ENCODE assay signal across 8 cellular contexts in genomic region chr5:31639488-31640011, GRCh38. TPM values are rescaled to one million over a fixed set of nuclear protein-coding genes. Genes with fewer than 3 reads are reported as not detected.
DNase-seq lines count a peak whose midpoint lies in the region; ATAC-seq, FAIRE-seq and TF ChIP-seq lines count a peak whose summit lies in the region.

No MANE protein-coding gene starts in this region.

- intact Hi-C loops in CD4-positive, alpha-beta T cell (cut with DNase I, micrococcal nuclease) = no loop called here
- intact Hi-C loops in K562 (cut with micrococcal nuclease) = no loop called here

- no peak overlapping the region for H3K18ac ChIP-seq in mesenchymal stem cell (ENCODE audit: low read depth in 1 of 2, low read length in 2 of 2)

- H3K4me1 ChIP-seq in K562 (replicated peaks in 1 of 2; ENCODE audit: control insufficient read depth in 2 of 2, insufficient read depth in 2 of 2, low read length in 2 of 2) = peaks cover 5 to 12% of the 10 kb centered on the region in 2 experiments; a peak in 3 of 5 replicates
- H3K4me1 ChIP-seq in mesenchymal stem cell (ENCODE audit: control insufficient read depth, insufficient read depth, low read depth, low read length) = peaks cover 11% of the 10 kb centered on the region

- FAIRE-seq in K562 (lab: Jason Lieb, UNC) = no peak

- no peak overlapping the region for H3K4me3 Mint-ChIP-seq in CD4-positive, alpha-beta T cell

- in situ Hi-C loops in K562 (cut with MboI) = no loop called here

- H3K27me3 ChIP-seq in CD4-positive, alpha-beta T cell (ENCODE audit: control insufficient read depth, insufficient read depth, low read length) = peaks cover 11% of the 10 kb centered on the region
- peaks cover 11 to 28% of the 10 kb centered on the region in 2 experiments for H3K27me3 ChIP-seq in K562 (ENCODE audit: control insufficient read depth in 2 of 2, insufficient read depth in 2 of 2, low read length in 2 of 2)
- peaks cover 47 to 71% of the 10 kb centered on the region in 2 experiments for H3K27me3 ChIP-seq in mesenchymal stem cell (ENCODE audit: control insufficient read depth in 1 of 2, insufficient read depth in 1 of 2, low read length in 2 of 2)

- H3K14ac ChIP-seq in mesenchymal stem cell (ENCODE audit: low read length in 2 of 2) = no peak overlapping the region

- no peak for TF ChIP-seq POLR2A in K562 (conservative IDR thresholded peaks at IDR 0.05)

- POLR2A ChIA-PET in CD4-positive, alpha-beta T cell (lab: Charles Lee) = no interaction called here
- POLR2A ChIA-PET in K562 (lab: Yijun Ruan, JAX) = interaction anchor here (0.7 kb wide), 2 partner anchors 151 to 874 kb away, joined by 3 to 4 read pairs; no protein-coding TSS in a partner anchor

- no peak for TF ChIP-seq RAD21 in K562 (CRISPR knock-in tag; conservative IDR thresholded peaks at IDR 0.05 in 1 of 2, IDR thresholded peaks at IDR 0.05 in 1 of 2)

- H2BK120ac ChIP-seq in mesenchymal stem cell (ENCODE audit: low read depth, low read length) = no peak overlapping the region

- H3K79me2 ChIP-seq in K562 (ENCODE audit: control insufficient read depth, insufficient read depth, low read length) = no peaks in the 10 kb centered on the region

- no peaks in the 10 kb centered on the region for H3K9me3 ChIP-seq in CD4-positive, alpha-beta T cell (ENCODE audit: control insufficient read depth, low read length)
- H3K9me3 ChIP-seq in K562 (replicated peaks; ENCODE audit: control insufficient read depth, insufficient read depth, low read depth, low read length) (no peaks in the 10 kb centered on the region), mesenchymal stem cell (ENCODE audit: control insufficient read depth, low read length) (no peaks in the 10 kb centered on the region)

- peaks cover 3% of the 10 kb centered on the region for H3K27me3 Mint-ChIP-seq in CD4-positive, alpha-beta T cell

- H3K9ac ChIP-seq in K562 (ENCODE audit: insufficient read depth in 1 of 2, low read depth in 2 of 2, low read length in 2 of 2) = peak overlapping the region in 1 of 2 experiments; percentile 86; a peak in 2 of 4 replicates
- peak overlapping the region; percentile 82 for H3K9ac ChIP-seq in mesenchymal stem cell (ENCODE audit: low read length)

- H3K79me1 ChIP-seq in mesenchymal stem cell (replicated peaks; ENCODE audit: low read length, poor library complexity, severe bottlenecking) = no peaks in the 10 kb centered on the region

- H2AFZ ChIP-seq in K562 (ENCODE audit: low read depth, low read length) = no peak overlapping the region
- no peak overlapping the region for H2AFZ ChIP-seq in mesenchymal stem cell (ENCODE audit: low read depth, low read length)

- no peak for DNase-seq in CD4-positive, alpha-beta T cell
- no peak for DNase-seq in K562 (ENCODE audit: extremely low read depth in 1 of 4, low spot score in 3 of 4)
- DNase-seq in mesenchymal stem cell = peak; percentile 1
- no peak for DNase-seq in AG08395 (ENCODE audit: low spot score)
- no peak for DNase-seq in foreskin melanocyte
- no peak for DNase-seq in NCI-H128 (lab: John Stamatoyannopoulos, UW; ENCODE audit: unreplicated experiment)
- no peak for DNase-seq in GM10266 (ENCODE audit: extremely low spot score)

- H3K4ac ChIP-seq in mesenchymal stem cell (ENCODE audit: low read depth in 1 of 2, low read length in 2 of 2) = no peak overlapping the region

- no peak for TF ChIP-seq EP300 in K562 (IDR thresholded peaks at IDR 0.05; ENCODE audit: low read length)

- H4K20me1 ChIP-seq in K562 (replicated peaks; ENCODE audit: control insufficient read depth, insufficient read depth, low read length) = peaks cover 3% of the 10 kb centered on the region; the same call in 1 of the 2 replicates

- no peak overlapping the region for H4K91ac ChIP-seq in mesenchymal stem cell (ENCODE audit: low read length)

- H4K8ac ChIP-seq in mesenchymal stem cell (ENCODE audit: low read length) = no peak overlapping the region

- CTCF ChIA-PET in CD4-positive, alpha-beta T cell (lab: Charles Lee) = no interaction called here
- CTCF ChIA-PET in K562 (lab: Yijun Ruan, JAX; ENCODE audit: low intra/inter-chr PET ratio) = interaction anchor here (0.5 kb wide), 1 partner anchor 1300 kb away, joined by 3 read pairs; no protein-coding TSS in a partner anchor

- H2BK12ac ChIP-seq in mesenchymal stem cell (ENCODE audit: low read length in 2 of 2) = no peak overlapping the region

- no peak overlapping the region for H3K27ac Mint-ChIP-seq in CD4-positive, alpha-beta T cell

- no peak overlapping the region for H2BK15ac ChIP-seq in mesenchymal stem cell (ENCODE audit: low read depth, poor library complexity, severe bottlenecking)

- H2BK5ac ChIP-seq in mesenchymal stem cell (ENCODE audit: low read depth, low read length, poor library complexity, severe bottlenecking) = no peak overlapping the region

- no peak for TF ChIP-seq CTCF in CD4-positive, alpha-beta T cell (IDR thresholded peaks at IDR 0.05)
- TF ChIP-seq CTCF in K562 (IDR thresholded peaks at IDR 0.05 in 2 of 3, conservative IDR thresholded peaks at IDR 0.05 in 1 of 3; ENCODE audit: insufficient read depth in 2 of 3, low read depth in 1 of 3, low read length in 3 of 3) (no peak), GM10266 (IDR thresholded peaks at IDR 0.05; ENCODE audit: control insufficient read depth, insufficient read depth, low read depth, missing control alignments) (no peak)

- BruUV-seq in K562 (replicated peaks; lab: Mats Ljungman, UMichigan) = no TSS peak

- no peaks in the 10 kb centered on the region for H3K36me3 Mint-ChIP-seq in CD4-positive, alpha-beta T cell (ENCODE audit: low read depth)

- H3K9me3 Mint-ChIP-seq in CD4-positive, alpha-beta T cell = no peaks in the 10 kb centered on the region

- peak; percentile 7 for ATAC-seq in CD4-positive, alpha-beta T cell (ENCODE audit: poor library complexity)
- ATAC-seq in HG03097 (IDR thresholded peaks at IDR 0.05; ENCODE audit: low FRiP score, unreplicated experiment) (peak; percentile 7), K562 (no peak)

- peak overlapping the region; percentile 56 for H3K4me3 ChIP-seq in K562
- peak overlapping the region; percentile 66 to 82 for H3K4me3 ChIP-seq in mesenchymal stem cell (ENCODE audit: insufficient read depth in 1 of 2, low read depth in 1 of 2, low read length in 2 of 2)

- WGBS in K562 (ENCODE audit: insufficient coverage, low coverage, missing lambda C conversion rate) = 42% methylated on average over 21 of the region's 41 CpGs
- 2% methylated on average over 39 of the region's 41 CpGs for WGBS in mesenchymal stem cell

- peaks cover 17% of the 10 kb centered on the region for H3K4me1 Mint-ChIP-seq in CD4-positive, alpha-beta T cell (ENCODE audit: low read depth)

- H3K36me3 ChIP-seq in K562 (ENCODE audit: control insufficient read depth, insufficient read depth, low read length) (no peaks in the 10 kb centered on the region), mesenchymal stem cell (ENCODE audit: control insufficient read depth in 1 of 2, insufficient read depth in 2 of 2, low read depth in 1 of 2, low read length in 2 of 2) (no peaks in the 10 kb centered on the region)

- H3K9me1 ChIP-seq in K562 (ENCODE audit: control insufficient read depth, insufficient read depth, low read length) = no peaks in the 10 kb centered on the region

- H2AK5ac ChIP-seq in mesenchymal stem cell (ENCODE audit: low read length, severe bottlenecking) = no peak overlapping the region

- H3K4me2 ChIP-seq in K562 (ENCODE audit: insufficient read depth, low read length) (no peak overlapping the region), mesenchymal stem cell (ENCODE audit: low read length, poor library complexity, severe bottlenecking) (peak overlapping the region; percentile 98)

- no peak overlapping the region for H3K27ac ChIP-seq in CD4-positive, alpha-beta T cell (ENCODE audit: low read depth, low read length)
- H3K27ac ChIP-seq in K562 (ENCODE audit: extremely low read depth, low read depth, low read length) = no peak overlapping the region
- no peak overlapping the region for H3K27ac ChIP-seq in mesenchymal stem cell (ENCODE audit: low read length, poor library complexity, severe bottlenecking)

- no peak overlapping the region for H3K23ac ChIP-seq in mesenchymal stem cell (ENCODE audit: low read length in 2 of 2)

TF ChIP-seq in K562, 482 proteins besides CTCF, POLR2A, EP300 and RAD21 (continues in another document):
- no peak for TF ChIP-seq ZNF140 (CRISPR knock-in tag; IDR thresholded peaks at IDR 0.05)
- no peak for TF ChIP-seq SMC3 (conservative IDR thresholded peaks at IDR 0.05; ENCODE audit: insufficient read depth, low read depth, low read length)
- no peak for TF ChIP-seq SIN3A (IDR thresholded peaks at IDR 0.05; ENCODE audit: borderline replicate concordance in 2 of 2, control insufficient read depth in 1 of 2, low read depth in 2 of 2, low read length in 2 of 2)
- no peak for TF ChIP-seq ZNF77 (CRISPR knock-in tag; IDR thresholded peaks at IDR 0.05)
- no peak for TF ChIP-seq ZFP1 (CRISPR knock-in tag; IDR thresholded peaks at IDR 0.05)
- no peak for TF ChIP-seq POLR2B (IDR thresholded peaks at IDR 0.05; ENCODE audit: low read depth, partially characterized antibody)

RNA-seq across cellular contexts. Expression of gene PDZD2, which starts 0.6 kb away (rescaled TPM):
- 1 to 10 TPM; 1.3 to 1.8 TPM for total RNA-seq in CD4-positive, alpha-beta T cell
- not detected in 2 replicates for total RNA-seq in K562 (2011; cell fraction: chromatin; rRNA removed; ENCODE audit: low replicate concordance)
- total RNA-seq in K562 (2011; cell fraction: nucleolus; rRNA removed) = not detected in 2 replicates
- not detected in 2 replicates for total RNA-seq in K562 (2011; cell fraction: nucleoplasm; rRNA removed)
- total RNA-seq in K562 (2014; rRNA removed) (not detected in 2 replicates), K562 (2014; rRNA removed; fragmentation: Illumina TruSeq; extraction: Trizol) (not detected in 2 replicates), K562 (2015; rRNA removed; fragmentation: Illumina TruSeq; extraction: Trizol) (not detected in 2 replicates), K562 (2021) (0.02 and 0.13 TPM in 2 replicates)
- polyA plus RNA-seq in K562 (2011; rRNA removed) (not detected in 2 replicates), K562 (2014; fragmentation: Illumina TruSeq; extraction: Trizol) (not detected in 2 replicates), K562 (2014; fragmentation: Nextera tagmentation; extraction: Ambion mirVana) (under 1 TPM; 0.04 to 0.08 TPM), K562 (2014; rRNA removed) (not detected in 2 replicates)
- polyA plus RNA-seq in K562 (2011; cell fraction: cytosol; rRNA removed) = not detected in 2 replicates
- not detected in 2 replicates for polyA plus RNA-seq in K562 (2011; cell fraction: nucleus; rRNA removed)
- 0.09 and 0.21 TPM in 2 replicates for polyA plus RNA-seq in K562 (2012)
- polyA minus RNA-seq in K562 (2011; rRNA and poly(A)+ RNA removed) = not detected in 2 replicates
- polyA minus RNA-seq in K562 (2011; cell fraction: cytosol; rRNA and poly(A)+ RNA removed) = not detected in 2 replicates
- under 0.01 TPM in 1 of 2 replicates, not detected in the other for polyA minus RNA-seq in K562 (2011; cell fraction: nucleus; rRNA and poly(A)+ RNA removed)
- 3.2 TPM for polyA plus RNA-seq in mesenchymal stem cell (2013, experiment 1 of 2)
- 3.0 TPM for polyA plus RNA-seq in mesenchymal stem cell (2013, experiment 2 of 2)
